In genomic region chr10:63783882-63784281, GRCh38 we compare ENCODE assay signal across 3 cellular contexts.
"Had no signal": no experiment of that assay in that cellular context is flagged by ENCODE, and none has a peak within 500 bp of the region (broad histone marks: within the 10 kb centered on the region; RNA-seq: fewer than 3 reads in every experiment).

No MANE protein-coding gene starts in this region.

- H3K4me3 ChIP-seq: GM12878 had no signal

- DNase-seq: GDM1, GF-D8 had no signal

- ATAC-seq: GM12878 had no signal
